8 cellular contexts compared by ENCODE assay signal in the genomic region with DNA sequence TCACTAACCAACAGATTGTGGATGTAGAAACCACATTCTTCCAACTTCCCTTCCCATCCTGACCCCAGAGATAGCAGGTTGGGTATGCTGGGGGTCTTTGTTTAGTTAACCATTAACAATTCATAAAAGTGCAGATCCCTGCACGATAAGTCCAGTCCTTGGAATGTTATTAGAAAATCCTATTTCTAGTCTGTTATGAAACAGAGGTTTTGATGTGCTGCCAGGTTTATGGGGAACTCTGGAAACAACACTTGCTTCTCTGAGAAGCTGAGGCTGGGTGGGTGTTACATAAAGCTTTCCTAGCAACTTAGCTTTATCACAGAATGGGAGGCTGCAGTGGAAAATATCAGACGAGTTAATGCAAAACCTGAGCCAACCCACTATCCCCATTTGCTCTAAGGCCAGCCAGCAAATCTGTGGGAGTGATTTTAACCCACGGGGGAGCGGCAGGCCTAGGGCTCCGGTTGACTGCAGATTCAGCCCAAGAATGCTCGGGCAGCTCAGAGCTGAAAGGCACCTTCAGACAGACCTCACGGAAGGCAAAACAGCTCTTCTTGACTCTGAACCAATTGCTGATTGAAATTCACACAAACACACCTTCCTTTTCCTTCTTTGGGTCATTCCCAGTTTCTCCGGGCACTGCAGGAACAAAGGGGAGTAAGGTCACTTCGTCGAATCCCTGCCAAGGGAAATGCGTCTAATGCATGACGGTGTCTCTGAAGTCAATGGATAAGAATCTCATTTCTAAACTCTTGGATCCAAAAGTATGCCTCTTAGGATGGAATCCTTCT.
DNase-seq lines count a peak whose midpoint lies in the region; ATAC-seq and TF ChIP-seq lines count a peak whose summit lies in the region.

No MANE protein-coding gene starts in this region.

- in situ Hi-C loops in G401 (cut with HindIII; ENCODE audit: low sequenced_read_pairs): no loop called here
- in situ Hi-C loops in ACHN (cut with HindIII; ENCODE audit: low pct_ligation_motif_present, low pct_unique_long_range_greater_than_20kb, low sequenced_read_pairs): no loop called here

- peak overlapping the region; percentile 98 for H3K27ac ChIP-seq in rectal smooth muscle tissue (ENCODE audit: low read depth, low read length)

- DNase-seq in G401 (ENCODE audit: low spot score) (peak; percentile 67), glomerular visceral epithelial cell (ENCODE audit: extremely low spot score) (peak; percentile 84), ACHN (no peak), DMS153 (lab: John Stamatoyannopoulos, UW) (no peak), NCI-H2196 treated with DMSO at 0.1 percent for 48 hours (lab: John Stamatoyannopoulos, UW; ENCODE audit: unreplicated experiment) (no peak)
- DNase-seq in activated CD8-positive, alpha-beta T cell treated with anti-CD3 and anti-CD28 coated beads for 36 hours: no peak

- POLR2A ChIA-PET in activated CD8-positive, alpha-beta T cell treated with anti-CD3 and anti-CD28 coated beads for 36 hours (lab: Charles Lee): interaction anchor here (0.8 to 8.6 kb wide), 4 partner anchors 11 to 120 kb away, joined by 3 to 132 read pairs (median 4); a partner anchor contains a TSS

- H3K36me3 Mint-ChIP-seq in activated CD8-positive, alpha-beta T cell treated with anti-CD3 and anti-CD28 coated beads for 36 hours (ENCODE audit: low read depth): no peaks in the 10 kb centered on the region

- H3K27me3 Mint-ChIP-seq in activated CD8-positive, alpha-beta T cell treated with anti-CD3 and anti-CD28 coated beads for 36 hours: no peaks in the 10 kb centered on the region

- no peak for TF ChIP-seq CTCF in activated CD8-positive, alpha-beta T cell treated with anti-CD3 and anti-CD28 coated beads for 36 hours (IDR thresholded peaks at IDR 0.05)

- CTCF ChIA-PET in activated CD8-positive, alpha-beta T cell treated with anti-CD3 and anti-CD28 coated beads for 36 hours (lab: Charles Lee): interaction anchor here (1.0 to 1.9 kb wide), 3 partner anchors 9 to 121 kb away, joined by 3 to 4 read pairs (median 3); no protein-coding TSS in a partner anchor

- H3K4me1 ChIP-seq in rectal smooth muscle tissue (ENCODE audit: control insufficient read depth, insufficient read depth, low read length): peaks cover 83% of the 10 kb centered on the region

- H3K4me3 ChIP-seq in rectal smooth muscle tissue (ENCODE audit: low read length): no peak overlapping the region

- peak overlapping the region; percentile 99 for H3K27ac Mint-ChIP-seq in activated CD8-positive, alpha-beta T cell treated with anti-CD3 and anti-CD28 coated beads for 36 hours

- H3K36me3 ChIP-seq in rectal smooth muscle tissue (ENCODE audit: control insufficient read depth, insufficient read depth, low read length): no peaks in the 10 kb centered on the region

- intact Hi-C loops in activated CD8-positive, alpha-beta T cell treated with anti-CD3 and anti-CD28 coated beads for 36 hours (cut with micrococcal nuclease): loop anchor here (5.0 to 10.0 kb wide), 2 partner anchors 219 to 353 kb away; no protein-coding TSS in a partner anchor

- H3K27me3 ChIP-seq in rectal smooth muscle tissue (ENCODE audit: control insufficient read depth, insufficient read depth, low read length): no peaks in the 10 kb centered on the region

- peak overlapping the region; percentile 12 for H3K9ac ChIP-seq in rectal smooth muscle tissue (ENCODE audit: low read length)

- no peaks in the 10 kb centered on the region for H3K9me3 Mint-ChIP-seq in activated CD8-positive, alpha-beta T cell treated with anti-CD3 and anti-CD28 coated beads for 36 hours

- H3K4me1 Mint-ChIP-seq in activated CD8-positive, alpha-beta T cell treated with anti-CD3 and anti-CD28 coated beads for 36 hours (ENCODE audit: low read depth): peaks cover 57% of the 10 kb centered on the region

- no peak overlapping the region for H3K4me3 Mint-ChIP-seq in activated CD8-positive, alpha-beta T cell treated with anti-CD3 and anti-CD28 coated beads for 36 hours

- no peak for ATAC-seq in activated CD8-positive, alpha-beta T cell treated with anti-CD3 and anti-CD28 coated beads for 36 hours
- no peak for ATAC-seq in GM18858 (IDR thresholded peaks at IDR 0.05; ENCODE audit: unreplicated experiment)

Comparison
In these comparisons a context has a peak if more than half of its experiments do, and no peak if none do; other contexts are left out.
1. DNase-seq: peak in G401 (single experiment) and glomerular visceral epithelial cell (single experiment); none in activated CD8-positive, alpha-beta T cell treated with anti-CD3 and anti-CD28 coated beads for 36 hours (single experiment), ACHN (single experiment), DMS153 (single experiment) and NCI-H2196 treated with DMSO at 0.1 percent for 48 hours (single experiment).